1 cellular context compared by ENCODE assay signal in genomic region chr10:131880016-131880590, GRCh38.
TF ChIP-seq lines count a peak whose summit lies in the region.

No MANE protein-coding gene starts in this region.

TF ChIP-seq in HepG2, 621 proteins besides CTCF, POLR2A, EP300 and RAD21:
- peak; percentile 35; the same call in 1 of the 2 replicates for TF ChIP-seq ZNF263 (CRISPR knock-in tag; IDR thresholded peaks at IDR 0.05)
- no peak for TF ChIP-seq BRD4 (CRISPR knock-in tag; IDR thresholded peaks at IDR 0.05)
